In genomic region chr17:8248751-8249607, GRCh38 we compare ENCODE assay signal across 8 cellular contexts. TPM values are rescaled to one million over a fixed set of nuclear protein-coding genes. Genes with fewer than 3 reads are reported as not detected.
DNase-seq lines count a peak whose midpoint lies in the region; ATAC-seq and TF ChIP-seq lines count a peak whose summit lies in the region.

Gene PFAS, plus strand, starts transcription at chr17:8249289. Its CDS starts 4,649 bp downstream, at chr17:8253938.

- CTCF ChIA-PET in T-cell (lab: Charles Lee) = interaction anchor here in 1 of 2 donors (0.8 to 3.0 kb wide), 8 partner anchors 22 to 130 kb away, joined by 3 to 17 read pairs (median 4); partner anchors contain the start of genes BORCS6, RANGRF and SLC25A35

- H2BK5ac ChIP-seq in trophoblast cell (ENCODE audit: low read depth, low read length, poor library complexity) = peak within 1 kb of the TSS; percentile 13

- H3K79me1 ChIP-seq in trophoblast cell (ENCODE audit: low read length) = peaks cover 12% of the 10 kb centered on the region

- H2AFZ ChIP-seq in trophoblast cell (ENCODE audit: insufficient read depth, low read length, poor library complexity) = peak within 1 kb of the TSS; percentile 82

- DNase-seq in GM04504 (ENCODE audit: low read depth) = peak; percentile 80
- peak; percentile 41 for DNase-seq in NCI-H1417 treated with DMSO at 0.1 percent for 48 hours (lab: John Stamatoyannopoulos, UW)
- peak; percentile 85 to 97 (median 93) for DNase-seq in T-cell
- peak; percentile 98 for DNase-seq in adipocyte (ENCODE audit: low read depth)
- DNase-seq in cardiac septum (ENCODE audit: low spot score) = peak; percentile 98
- DNase-seq in trophoblast cell = peak; percentile 98 to 99
- peak; percentile 93 to 96 for DNase-seq in tibial artery

- POLR2A ChIA-PET in T-cell (lab: Charles Lee) = interaction anchor here (0.6 to 2.6 kb wide), 7 partner anchors 23 to 424 kb away, joined by 3 to 14 read pairs (median 4); partner anchors contain the start of genes BORCS6 (in 1 of the 2) and RANGRF (in 1 of the 2)

- H3K27me3 Mint-ChIP-seq in T-cell = no peaks in the 10 kb centered on the region

- H3K4me2 ChIP-seq in trophoblast cell (ENCODE audit: low read length) = peak within 1 kb of the TSS; percentile 94

- H4K91ac ChIP-seq in trophoblast cell (ENCODE audit: low read depth, low read length) = peak within 1 kb of the TSS; percentile 74

- H3K36me3 ChIP-seq in adipocyte (ENCODE audit: control insufficient read depth, insufficient read depth, low read length, severe bottlenecking) (peaks cover 2% of the 10 kb centered on the region), trophoblast cell (ENCODE audit: control insufficient read depth in 1 of 2, insufficient read depth in 2 of 2, low read length in 2 of 2) (peaks cover 0 to 2% of the 10 kb centered on the region in 2 experiments), tibial artery (peaks cover 0 to 16% (median 3%) of the 10 kb centered on the region in 3 donors)

- H3K27me3 ChIP-seq in adipocyte (replicated peaks; ENCODE audit: control insufficient read depth, insufficient read depth, low read length) = no peaks in the 10 kb centered on the region
- H3K27me3 ChIP-seq in trophoblast cell (ENCODE audit: insufficient read depth, low read length) = no peaks in the 10 kb centered on the region
- H3K27me3 ChIP-seq in tibial artery = no peaks in the 10 kb centered on the region

- peak within 1 kb of the TSS; percentile 68 for H4K12ac ChIP-seq in trophoblast cell (ENCODE audit: low read depth, low read length)

- peaks cover 2% of the 10 kb centered on the region for H3K79me2 ChIP-seq in trophoblast cell (ENCODE audit: control insufficient read depth, insufficient read depth, low read length, poor library complexity)

- H3K4me3 ChIP-seq in adipocyte (ENCODE audit: low read length) = peak within 1 kb of the TSS; percentile 94
- peak within 1 kb of the TSS; percentile 87 for H3K4me3 ChIP-seq in trophoblast cell (ENCODE audit: low read depth, low read length)
- H3K4me3 ChIP-seq in tibial artery = peak within 1 kb of the TSS; percentile 62 to 86

- H3K36me3 Mint-ChIP-seq in T-cell = peaks cover 17% of the 10 kb centered on the region

- peak within 1 kb of the TSS; percentile 56 for H3K14ac ChIP-seq in trophoblast cell (ENCODE audit: low read length)

- peak within 1 kb of the TSS; percentile 59 for H3K18ac ChIP-seq in trophoblast cell (ENCODE audit: low read length)

- H2BK120ac ChIP-seq in trophoblast cell (ENCODE audit: insufficient read depth, low read length, poor library complexity) = peak within 1 kb of the TSS; percentile 8

- peak within 1 kb of the TSS; percentile 87 for H3K9ac ChIP-seq in adipocyte (ENCODE audit: low read length)
- peak within 1 kb of the TSS; percentile 76 for H3K9ac ChIP-seq in trophoblast cell (ENCODE audit: low read length)

- intact Hi-C loops in cardiac septum (cut with DNase I) = loop anchor here (2.0 kb wide), 2 partner anchors 22 to 46 kb away; partner anchors contain the start of gene SLC25A35
- intact Hi-C loops in tibial artery (cut with DNase I; ENCODE audit: low total_unique reads) = loop anchor here (5.0 kb wide), 1 partner anchor 43 kb away; no protein-coding TSS in a partner anchor

- H2AK5ac ChIP-seq in trophoblast cell (ENCODE audit: low read length) = peak within 1 kb of the TSS; percentile 24

- peak in 1 of 2 experiments; percentile 9 for TF ChIP-seq CTCF in tibial artery (IDR thresholded peaks at IDR 0.05)

- peaks cover 8% of the 10 kb centered on the region for H3K4me1 ChIP-seq in adipocyte (ENCODE audit: control insufficient read depth, insufficient read depth, low read length)
- peaks cover 0 to 2% of the 10 kb centered on the region in 2 experiments for H3K4me1 ChIP-seq in trophoblast cell (ENCODE audit: control insufficient read depth in 1 of 2, insufficient read depth in 2 of 2, low read length in 2 of 2)
- H3K4me1 ChIP-seq in tibial artery = peaks cover 0 to 18% (median 10%) of the 10 kb centered on the region in 4 donors

- peak within 1 kb of the TSS; percentile 99 for H4K8ac ChIP-seq in trophoblast cell (ENCODE audit: low read depth, low read length)

- no CpG with 5 or more reads among the region's 58 CpGs for WGBS in trophoblast cell (ENCODE audit: extremely low coverage, insufficient coverage, insufficient read length)

- no peak within 1 kb of the TSS for H3K23ac ChIP-seq in trophoblast cell (ENCODE audit: low read length)

- H3K4me1 Mint-ChIP-seq in T-cell = peaks cover 48 to 63% (median 48%) of the 10 kb centered on the region in 3 donors

- peak within 1 kb of the TSS; percentile 68 for H3K27ac ChIP-seq in trophoblast cell (ENCODE audit: low read depth, low read length)
- peak within 1 kb of the TSS; percentile 95 to 96 for H3K27ac ChIP-seq in tibial artery

- ATAC-seq in HG02588 (IDR thresholded peaks at IDR 0.05; ENCODE audit: unreplicated experiment) (peak; percentile 48), T-cell (replicated peaks in 1 of 4) (peak; percentile 42 to 64 (median 61))

- peak within 1 kb of the TSS; percentile 97 to 98 for H3K27ac Mint-ChIP-seq in T-cell

- H3K9me3 ChIP-seq in adipocyte (ENCODE audit: control insufficient read depth, low read length) = no peaks in the 10 kb centered on the region
- H3K9me3 ChIP-seq in trophoblast cell (ENCODE audit: insufficient read depth, low read depth, low read length) = no peaks in the 10 kb centered on the region
- no peaks in the 10 kb centered on the region for H3K9me3 ChIP-seq in tibial artery

- no peak within 1 kb of the TSS for H2BK12ac ChIP-seq in trophoblast cell (ENCODE audit: low read length)

- no peaks in the 10 kb centered on the region for H3K9me3 Mint-ChIP-seq in T-cell

- peak within 1 kb of the TSS; percentile 77 for H3K4ac ChIP-seq in trophoblast cell (ENCODE audit: low read depth, low read length)

- peak within 1 kb of the TSS; percentile 99 to 100 (median 99) for H3K4me3 Mint-ChIP-seq in T-cell

RNA-seq across cellular contexts. Expression of gene PFAS, which starts in this region (rescaled TPM):
- 10 to 100 TPM; 31.5 to 52.4 (median 37.8) TPM for total RNA-seq in T-cell
- total RNA-seq in cardiac septum = 11.2 TPM
- 13.3 and 14.4 TPM in 2 replicates for polyA plus RNA-seq in trophoblast cell (2013)

Comparison
In these comparisons a context has a peak if more than half of its experiments do, and no peak if none do; other contexts are left out.
1. Peak in every context shown above with its lines: DNase-seq, ATAC-seq, H3K4me3 ChIP-seq and H3K27ac ChIP-seq.
2. DNase-seq: peak in every context shown above with its lines; median percentile 98 in trophoblast cell; 98 in adipocyte; 98 in cardiac septum; 94 in tibial artery; 93 in T-cell; 80 in GM04504; 41 in NCI-H1417 treated with DMSO at 0.1 percent for 48 hours.